1 cellular context compared by ENCODE assay signal in the genomic region with DNA sequence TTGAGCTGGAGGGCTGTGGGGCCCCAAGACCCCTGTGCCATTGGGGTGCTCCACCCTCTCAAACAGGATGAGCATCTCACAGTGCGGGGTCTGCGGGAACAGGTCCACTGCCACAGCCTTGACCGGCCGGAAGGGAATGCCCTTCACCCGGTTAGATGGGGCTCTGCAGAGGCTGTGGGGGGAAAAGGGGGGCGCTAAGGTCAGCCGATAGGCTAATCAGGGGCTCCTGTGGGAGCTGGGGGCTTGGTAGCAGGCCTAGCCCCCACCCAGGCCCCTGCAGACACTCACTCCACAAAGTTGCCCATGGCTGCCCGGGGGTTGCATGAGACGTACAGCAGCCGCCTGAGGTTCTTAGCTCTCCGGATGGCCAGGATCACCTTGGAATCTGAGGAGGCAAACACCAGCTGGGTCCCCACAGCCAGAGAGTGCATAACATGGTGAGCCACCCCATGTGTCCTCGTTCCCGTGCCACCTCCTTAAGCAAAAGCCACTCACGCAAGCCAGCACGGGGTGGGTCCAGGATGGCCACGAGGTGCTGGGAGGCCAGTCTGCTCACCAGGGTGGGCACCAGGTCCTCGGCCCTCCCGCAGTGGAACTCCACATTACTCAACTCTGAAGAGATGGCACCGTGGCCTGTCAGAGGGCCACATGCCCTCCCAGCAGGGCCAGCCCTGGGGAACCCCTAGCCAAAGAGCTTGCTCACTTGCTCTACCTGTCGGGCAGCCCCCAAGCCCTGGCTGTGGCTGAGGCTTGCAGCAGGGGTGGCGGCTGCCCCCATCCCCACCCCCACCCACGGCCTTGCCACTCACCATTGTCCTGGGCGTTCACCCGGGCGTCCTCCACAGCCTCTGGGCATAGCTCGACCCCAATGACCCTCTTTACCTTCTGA.
TF ChIP-seq lines count a peak whose summit lies in the region.

No MANE protein-coding gene starts in this region.

TF ChIP-seq in K562, 482 proteins besides CTCF, POLR2A, EP300 and RAD21 (continued from another document and continues in another):
- TF ChIP-seq, protein P1, sequence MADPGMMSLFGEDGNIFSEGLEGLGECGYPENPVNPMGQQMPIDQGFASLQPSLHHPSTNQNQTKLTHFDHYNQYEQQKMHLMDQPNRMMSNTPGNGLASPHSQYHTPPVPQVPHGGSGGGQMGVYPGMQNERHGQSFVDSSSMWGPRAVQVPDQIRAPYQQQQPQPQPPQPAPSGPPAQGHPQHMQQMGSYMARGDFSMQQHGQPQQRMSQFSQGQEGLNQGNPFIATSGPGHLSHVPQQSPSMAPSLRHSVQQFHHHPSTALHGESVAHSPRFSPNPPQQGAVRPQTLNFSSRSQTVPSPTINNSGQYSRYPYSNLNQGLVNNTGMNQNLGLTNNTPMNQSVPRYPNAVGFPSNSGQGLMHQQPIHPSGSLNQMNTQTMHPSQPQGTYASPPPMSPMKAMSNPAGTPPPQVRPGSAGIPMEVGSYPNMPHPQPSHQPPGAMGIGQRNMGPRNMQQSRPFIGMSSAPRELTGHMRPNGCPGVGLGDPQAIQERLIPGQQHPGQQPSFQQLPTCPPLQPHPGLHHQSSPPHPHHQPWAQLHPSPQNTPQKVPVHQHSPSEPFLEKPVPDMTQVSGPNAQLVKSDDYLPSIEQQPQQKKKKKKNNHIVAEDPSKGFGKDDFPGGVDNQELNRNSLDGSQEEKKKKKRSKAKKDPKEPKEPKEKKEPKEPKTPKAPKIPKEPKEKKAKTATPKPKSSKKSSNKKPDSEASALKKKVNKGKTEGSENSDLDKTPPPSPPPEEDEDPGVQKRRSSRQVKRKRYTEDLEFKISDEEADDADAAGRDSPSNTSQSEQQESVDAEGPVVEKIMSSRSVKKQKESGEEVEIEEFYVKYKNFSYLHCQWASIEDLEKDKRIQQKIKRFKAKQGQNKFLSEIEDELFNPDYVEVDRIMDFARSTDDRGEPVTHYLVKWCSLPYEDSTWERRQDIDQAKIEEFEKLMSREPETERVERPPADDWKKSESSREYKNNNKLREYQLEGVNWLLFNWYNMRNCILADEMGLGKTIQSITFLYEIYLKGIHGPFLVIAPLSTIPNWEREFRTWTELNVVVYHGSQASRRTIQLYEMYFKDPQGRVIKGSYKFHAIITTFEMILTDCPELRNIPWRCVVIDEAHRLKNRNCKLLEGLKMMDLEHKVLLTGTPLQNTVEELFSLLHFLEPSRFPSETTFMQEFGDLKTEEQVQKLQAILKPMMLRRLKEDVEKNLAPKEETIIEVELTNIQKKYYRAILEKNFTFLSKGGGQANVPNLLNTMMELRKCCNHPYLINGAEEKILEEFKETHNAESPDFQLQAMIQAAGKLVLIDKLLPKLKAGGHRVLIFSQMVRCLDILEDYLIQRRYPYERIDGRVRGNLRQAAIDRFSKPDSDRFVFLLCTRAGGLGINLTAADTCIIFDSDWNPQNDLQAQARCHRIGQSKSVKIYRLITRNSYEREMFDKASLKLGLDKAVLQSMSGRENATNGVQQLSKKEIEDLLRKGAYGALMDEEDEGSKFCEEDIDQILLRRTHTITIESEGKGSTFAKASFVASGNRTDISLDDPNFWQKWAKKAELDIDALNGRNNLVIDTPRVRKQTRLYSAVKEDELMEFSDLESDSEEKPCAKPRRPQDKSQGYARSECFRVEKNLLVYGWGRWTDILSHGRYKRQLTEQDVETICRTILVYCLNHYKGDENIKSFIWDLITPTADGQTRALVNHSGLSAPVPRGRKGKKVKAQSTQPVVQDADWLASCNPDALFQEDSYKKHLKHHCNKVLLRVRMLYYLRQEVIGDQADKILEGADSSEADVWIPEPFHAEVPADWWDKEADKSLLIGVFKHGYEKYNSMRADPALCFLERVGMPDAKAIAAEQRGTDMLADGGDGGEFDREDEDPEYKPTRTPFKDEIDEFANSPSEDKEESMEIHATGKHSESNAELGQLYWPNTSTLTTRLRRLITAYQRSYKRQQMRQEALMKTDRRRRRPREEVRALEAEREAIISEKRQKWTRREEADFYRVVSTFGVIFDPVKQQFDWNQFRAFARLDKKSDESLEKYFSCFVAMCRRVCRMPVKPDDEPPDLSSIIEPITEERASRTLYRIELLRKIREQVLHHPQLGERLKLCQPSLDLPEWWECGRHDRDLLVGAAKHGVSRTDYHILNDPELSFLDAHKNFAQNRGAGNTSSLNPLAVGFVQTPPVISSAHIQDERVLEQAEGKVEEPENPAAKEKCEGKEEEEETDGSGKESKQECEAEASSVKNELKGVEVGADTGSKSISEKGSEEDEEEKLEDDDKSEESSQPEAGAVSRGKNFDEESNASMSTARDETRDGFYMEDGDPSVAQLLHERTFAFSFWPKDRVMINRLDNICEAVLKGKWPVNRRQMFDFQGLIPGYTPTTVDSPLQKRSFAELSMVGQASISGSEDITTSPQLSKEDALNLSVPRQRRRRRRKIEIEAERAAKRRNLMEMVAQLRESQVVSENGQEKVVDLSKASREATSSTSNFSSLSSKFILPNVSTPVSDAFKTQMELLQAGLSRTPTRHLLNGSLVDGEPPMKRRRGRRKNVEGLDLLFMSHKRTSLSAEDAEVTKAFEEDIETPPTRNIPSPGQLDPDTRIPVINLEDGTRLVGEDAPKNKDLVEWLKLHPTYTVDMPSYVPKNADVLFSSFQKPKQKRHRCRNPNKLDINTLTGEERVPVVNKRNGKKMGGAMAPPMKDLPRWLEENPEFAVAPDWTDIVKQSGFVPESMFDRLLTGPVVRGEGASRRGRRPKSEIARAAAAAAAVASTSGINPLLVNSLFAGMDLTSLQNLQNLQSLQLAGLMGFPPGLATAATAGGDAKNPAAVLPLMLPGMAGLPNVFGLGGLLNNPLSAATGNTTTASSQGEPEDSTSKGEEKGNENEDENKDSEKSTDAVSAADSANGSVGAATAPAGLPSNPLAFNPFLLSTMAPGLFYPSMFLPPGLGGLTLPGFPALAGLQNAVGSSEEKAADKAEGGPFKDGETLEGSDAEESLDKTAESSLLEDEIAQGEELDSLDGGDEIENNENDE (IDR thresholded peaks at IDR 0.05; ENCODE audit: low read depth, low read length) = peak; percentile 21
- TF ChIP-seq, protein P2, sequence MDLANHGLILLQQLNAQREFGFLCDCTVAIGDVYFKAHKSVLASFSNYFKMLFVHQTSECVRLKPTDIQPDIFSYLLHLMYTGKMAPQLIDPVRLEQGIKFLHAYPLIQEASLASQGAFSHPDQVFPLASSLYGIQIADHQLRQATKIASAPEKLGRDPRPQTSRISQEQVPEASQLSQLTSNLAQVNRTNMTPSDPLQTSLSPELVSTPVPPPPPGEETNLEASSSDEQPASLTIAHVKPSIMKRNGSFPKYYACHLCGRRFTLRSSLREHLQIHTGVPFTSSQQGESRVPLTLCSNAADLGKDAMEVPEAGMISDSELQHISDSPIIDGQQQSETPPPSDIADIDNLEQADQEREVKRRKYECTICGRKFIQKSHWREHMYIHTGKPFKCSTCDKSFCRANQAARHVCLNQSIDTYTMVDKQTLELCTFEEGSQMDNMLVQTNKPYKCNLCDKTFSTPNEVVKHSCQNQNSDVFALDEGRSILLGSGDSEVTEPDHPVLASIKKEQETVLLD (IDR thresholded peaks at IDR 0.05) = no peak
- TF ChIP-seq, protein P3, sequence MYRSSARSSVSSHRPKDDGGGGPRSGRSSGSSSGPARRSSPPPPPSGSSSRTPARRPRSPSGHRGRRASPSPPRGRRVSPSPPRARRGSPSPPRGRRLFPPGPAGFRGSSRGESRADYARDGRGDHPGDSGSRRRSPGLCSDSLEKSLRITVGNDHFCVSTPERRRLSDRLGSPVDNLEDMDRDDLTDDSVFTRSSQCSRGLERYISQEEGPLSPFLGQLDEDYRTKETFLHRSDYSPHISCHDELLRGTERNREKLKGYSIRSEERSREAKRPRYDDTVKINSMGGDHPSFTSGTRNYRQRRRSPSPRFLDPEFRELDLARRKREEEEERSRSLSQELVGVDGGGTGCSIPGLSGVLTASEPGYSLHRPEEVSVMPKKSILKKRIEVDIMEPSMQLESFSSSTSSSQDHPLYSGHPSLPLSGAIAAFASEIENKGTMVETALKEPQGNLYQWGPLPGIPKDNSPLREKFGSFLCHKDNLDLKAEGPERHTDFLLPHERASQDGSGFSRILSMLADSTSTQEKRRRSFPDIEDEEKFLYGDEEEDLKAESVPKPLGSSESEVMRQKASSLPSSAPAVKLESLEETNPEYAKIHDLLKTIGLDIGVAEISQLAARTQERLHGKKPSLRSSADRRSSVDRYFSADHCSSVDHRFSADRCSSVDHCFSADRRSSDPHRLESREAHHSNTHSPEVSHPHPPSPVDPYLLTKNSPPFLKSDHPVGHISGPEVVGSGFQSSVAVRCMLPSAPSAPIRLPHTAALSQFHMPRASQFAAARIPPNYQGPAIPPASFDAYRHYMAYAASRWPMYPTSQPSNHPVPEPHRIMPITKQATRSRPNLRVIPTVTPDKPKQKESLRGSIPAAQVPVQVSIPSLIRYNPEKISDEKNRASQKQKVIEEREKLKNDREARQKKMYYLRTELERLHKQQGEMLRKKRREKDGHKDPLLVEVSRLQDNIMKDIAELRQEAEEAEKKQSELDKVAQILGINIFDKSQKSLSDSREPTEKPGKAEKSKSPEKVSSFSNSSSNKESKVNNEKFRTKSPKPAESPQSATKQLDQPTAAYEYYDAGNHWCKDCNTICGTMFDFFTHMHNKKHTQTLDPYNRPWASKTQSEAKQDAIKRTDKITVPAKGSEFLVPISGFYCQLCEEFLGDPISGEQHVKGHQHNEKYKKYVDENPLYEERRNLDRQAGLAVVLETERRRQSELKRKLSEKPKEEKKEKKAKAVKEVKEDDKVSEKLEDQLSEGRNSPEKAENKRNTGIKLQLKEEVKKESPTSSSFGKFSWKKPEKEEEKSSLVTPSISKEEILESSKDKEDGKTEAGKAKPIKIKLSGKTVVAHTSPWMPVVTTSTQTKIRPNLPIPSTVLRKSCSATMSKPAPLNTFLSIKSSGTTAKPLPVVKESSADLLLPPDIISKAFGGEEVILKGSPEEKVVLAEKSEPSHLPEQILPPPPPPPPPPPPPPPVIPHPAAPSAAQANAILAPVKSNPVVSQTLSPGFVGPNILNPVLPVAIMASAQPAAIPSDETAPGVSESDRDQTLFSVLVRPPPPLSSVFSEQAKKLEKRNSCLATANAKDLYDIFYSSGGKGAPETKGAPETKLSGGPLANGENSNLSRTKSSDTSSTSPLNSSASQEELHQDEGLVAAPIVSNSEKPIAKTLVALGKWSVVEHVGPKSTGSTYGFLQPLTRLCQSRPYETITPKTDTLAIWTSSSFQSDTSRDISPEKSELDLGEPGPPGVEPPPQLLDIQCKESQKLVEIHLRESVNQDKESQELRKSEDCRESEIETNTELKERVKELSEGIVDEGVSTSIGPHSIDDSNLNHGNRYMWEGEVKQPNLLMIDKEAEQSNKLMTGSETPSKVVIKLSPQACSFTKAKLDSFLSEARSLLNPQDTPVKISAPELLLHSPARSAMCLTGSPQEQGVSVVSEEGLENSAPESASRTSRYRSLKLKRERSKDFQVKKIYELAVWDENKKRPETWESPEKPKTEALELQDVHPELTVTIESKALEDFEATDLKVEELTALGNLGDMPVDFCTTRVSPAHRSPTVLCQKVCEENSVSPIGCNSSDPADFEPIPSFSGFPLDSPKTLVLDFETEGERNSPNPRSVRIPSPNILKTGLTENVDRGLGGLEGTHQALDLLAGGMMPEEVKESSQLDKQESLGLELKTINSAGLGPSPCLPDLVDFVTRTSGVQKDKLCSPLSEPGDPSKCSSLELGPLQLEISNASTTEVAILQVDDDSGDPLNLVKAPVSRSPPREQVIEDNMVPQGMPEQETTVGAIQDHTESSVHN (IDR thresholded peaks at IDR 0.05; ENCODE audit: borderline replicate concordance in 1 of 2, low read depth in 1 of 2) = no peak
- no peak for TF ChIP-seq CBX2 (IDR thresholded peaks at IDR 0.05; ENCODE audit: insufficient read depth, low read length, poor library complexity, severe bottlenecking)
- TF ChIP-seq ZNF75A (CRISPR knock-in tag; IDR thresholded peaks at IDR 0.05) = no peak
- TF ChIP-seq, protein P4, sequence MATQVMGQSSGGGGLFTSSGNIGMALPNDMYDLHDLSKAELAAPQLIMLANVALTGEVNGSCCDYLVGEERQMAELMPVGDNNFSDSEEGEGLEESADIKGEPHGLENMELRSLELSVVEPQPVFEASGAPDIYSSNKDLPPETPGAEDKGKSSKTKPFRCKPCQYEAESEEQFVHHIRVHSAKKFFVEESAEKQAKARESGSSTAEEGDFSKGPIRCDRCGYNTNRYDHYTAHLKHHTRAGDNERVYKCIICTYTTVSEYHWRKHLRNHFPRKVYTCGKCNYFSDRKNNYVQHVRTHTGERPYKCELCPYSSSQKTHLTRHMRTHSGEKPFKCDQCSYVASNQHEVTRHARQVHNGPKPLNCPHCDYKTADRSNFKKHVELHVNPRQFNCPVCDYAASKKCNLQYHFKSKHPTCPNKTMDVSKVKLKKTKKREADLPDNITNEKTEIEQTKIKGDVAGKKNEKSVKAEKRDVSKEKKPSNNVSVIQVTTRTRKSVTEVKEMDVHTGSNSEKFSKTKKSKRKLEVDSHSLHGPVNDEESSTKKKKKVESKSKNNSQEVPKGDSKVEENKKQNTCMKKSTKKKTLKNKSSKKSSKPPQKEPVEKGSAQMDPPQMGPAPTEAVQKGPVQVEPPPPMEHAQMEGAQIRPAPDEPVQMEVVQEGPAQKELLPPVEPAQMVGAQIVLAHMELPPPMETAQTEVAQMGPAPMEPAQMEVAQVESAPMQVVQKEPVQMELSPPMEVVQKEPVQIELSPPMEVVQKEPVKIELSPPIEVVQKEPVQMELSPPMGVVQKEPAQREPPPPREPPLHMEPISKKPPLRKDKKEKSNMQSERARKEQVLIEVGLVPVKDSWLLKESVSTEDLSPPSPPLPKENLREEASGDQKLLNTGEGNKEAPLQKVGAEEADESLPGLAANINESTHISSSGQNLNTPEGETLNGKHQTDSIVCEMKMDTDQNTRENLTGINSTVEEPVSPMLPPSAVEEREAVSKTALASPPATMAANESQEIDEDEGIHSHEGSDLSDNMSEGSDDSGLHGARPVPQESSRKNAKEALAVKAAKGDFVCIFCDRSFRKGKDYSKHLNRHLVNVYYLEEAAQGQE (CRISPR knock-in tag; IDR thresholded peaks at IDR 0.05; ENCODE audit: low read depth) = 0 out of 2 replicates have a peak, but pooled peaks have one; percentile 26
- no peak for TF ChIP-seq MAFG (tag; conservative IDR thresholded peaks at IDR 0.05)
- TF ChIP-seq FOXA3 (CRISPR knock-in tag; conservative IDR thresholded peaks at IDR 0.05 in 1 of 2, IDR thresholded peaks at IDR 0.05 in 1 of 2) = no peak
- TF ChIP-seq PHF20 (IDR thresholded peaks at IDR 0.05; ENCODE audit: partially characterized antibody) = no peak
- no peak for TF ChIP-seq ZNF12 (CRISPR knock-in tag; IDR thresholded peaks at IDR 0.05)
- TF ChIP-seq POLR3G (IDR thresholded peaks at IDR 0.05; ENCODE audit: extremely low read depth, insufficient read length, insufficient replicate concordance) = no peak
- TF ChIP-seq, protein P5, sequence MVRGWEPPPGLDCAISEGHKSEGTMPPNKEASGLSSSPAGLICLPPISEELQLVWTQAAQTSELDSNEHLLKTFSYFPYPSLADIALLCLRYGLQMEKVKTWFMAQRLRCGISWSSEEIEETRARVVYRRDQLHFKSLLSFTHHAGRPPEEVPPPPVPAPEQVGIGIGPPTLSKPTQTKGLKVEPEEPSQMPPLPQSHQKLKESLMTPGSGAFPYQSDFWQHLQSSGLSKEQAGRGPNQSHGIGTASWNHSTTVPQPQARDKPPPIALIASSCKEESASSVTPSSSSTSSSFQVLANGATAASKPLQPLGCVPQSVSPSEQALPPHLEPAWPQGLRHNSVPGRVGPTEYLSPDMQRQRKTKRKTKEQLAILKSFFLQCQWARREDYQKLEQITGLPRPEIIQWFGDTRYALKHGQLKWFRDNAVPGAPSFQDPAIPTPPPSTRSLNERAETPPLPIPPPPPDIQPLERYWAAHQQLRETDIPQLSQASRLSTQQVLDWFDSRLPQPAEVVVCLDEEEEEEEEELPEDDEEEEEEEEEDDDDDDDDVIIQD (CRISPR knock-in tag; IDR thresholded peaks at IDR 0.05) = no peak
- TF ChIP-seq, protein P6, sequence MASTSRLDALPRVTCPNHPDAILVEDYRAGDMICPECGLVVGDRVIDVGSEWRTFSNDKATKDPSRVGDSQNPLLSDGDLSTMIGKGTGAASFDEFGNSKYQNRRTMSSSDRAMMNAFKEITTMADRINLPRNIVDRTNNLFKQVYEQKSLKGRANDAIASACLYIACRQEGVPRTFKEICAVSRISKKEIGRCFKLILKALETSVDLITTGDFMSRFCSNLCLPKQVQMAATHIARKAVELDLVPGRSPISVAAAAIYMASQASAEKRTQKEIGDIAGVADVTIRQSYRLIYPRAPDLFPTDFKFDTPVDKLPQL (IDR thresholded peaks at IDR 0.05; ENCODE audit: extremely low read depth, insufficient read length) = no peak
- TF ChIP-seq, protein P7, sequence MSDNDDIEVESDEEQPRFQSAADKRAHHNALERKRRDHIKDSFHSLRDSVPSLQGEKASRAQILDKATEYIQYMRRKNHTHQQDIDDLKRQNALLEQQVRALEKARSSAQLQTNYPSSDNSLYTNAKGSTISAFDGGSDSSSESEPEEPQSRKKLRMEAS (CRISPR knock-in tag; IDR thresholded peaks at IDR 0.05) = no peak
